Comparison of ENCODE assay signal across 1 cellular context in genomic region chr1:230170610-230171009, GRCh38.
TF ChIP-seq lines count a peak whose summit lies in the region.

No MANE protein-coding gene starts in this region.

TF ChIP-seq in WTC11, 78 proteins besides CTCF, POLR2A, EP300 and RAD21 (continued from another document):
- peak; percentile 22; the same call in 1 of the 2 replicates for TF ChIP-seq USF2 (CRISPR knock-in tag; IDR thresholded peaks at IDR 0.05)
- TF ChIP-seq MXD4 (CRISPR knock-in tag; IDR thresholded peaks at IDR 0.05; ENCODE audit: borderline replicate concordance), result no peak
- no peak for TF ChIP-seq PRRX2 (CRISPR knock-in tag; IDR thresholded peaks at IDR 0.05)
- TF ChIP-seq, protein P1, sequence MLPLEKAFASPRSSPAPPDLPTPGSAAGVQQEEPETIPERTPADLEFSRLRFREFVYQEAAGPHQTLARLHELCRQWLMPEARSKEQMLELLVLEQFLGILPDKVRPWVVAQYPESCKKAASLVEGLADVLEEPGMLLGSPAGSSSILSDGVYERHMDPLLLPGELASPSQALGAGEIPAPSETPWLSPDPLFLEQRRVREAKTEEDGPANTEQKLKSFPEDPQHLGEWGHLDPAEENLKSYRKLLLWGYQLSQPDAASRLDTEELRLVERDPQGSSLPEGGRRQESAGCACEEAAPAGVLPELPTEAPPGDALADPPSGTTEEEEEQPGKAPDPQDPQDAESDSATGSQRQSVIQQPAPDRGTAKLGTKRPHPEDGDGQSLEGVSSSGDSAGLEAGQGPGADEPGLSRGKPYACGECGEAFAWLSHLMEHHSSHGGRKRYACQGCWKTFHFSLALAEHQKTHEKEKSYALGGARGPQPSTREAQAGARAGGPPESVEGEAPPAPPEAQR (CRISPR knock-in tag; IDR thresholded peaks at IDR 0.05), result no peak
- no peak for TF ChIP-seq ZNF232 (CRISPR knock-in tag; IDR thresholded peaks at IDR 0.05)
